In genomic region chr9:111615928-111616327, GRCh38 we compare ENCODE assay signal across 23 cellular contexts. TPM values are rescaled to one million over a fixed set of nuclear protein-coding genes. Genes with fewer than 3 reads are reported as not detected.
DNase-seq lines count a peak whose midpoint lies in the region; ATAC-seq, FAIRE-seq and TF ChIP-seq lines count a peak whose summit lies in the region.
"Had no signal": no experiment of that assay in that cellular context is flagged by ENCODE, and none has a peak within 500 bp of the region (broad histone marks: within the 10 kb centered on the region; RNA-seq: fewer than 3 reads in every experiment).

No MANE protein-coding gene starts in this region.

- ATAC-seq in HepG2, result peak; percentile 28; the same call in 1 of the 3 replicates
- no peak for ATAC-seq in right lobe of liver
- ATAC-seq in HG02623 (IDR thresholded peaks at IDR 0.05; ENCODE audit: unreplicated experiment), result no peak
- ATAC-seq in GM21515 (IDR thresholded peaks at IDR 0.05; ENCODE audit: unreplicated experiment), result no peak
- no peak for ATAC-seq in GM18868 (IDR thresholded peaks at IDR 0.05; ENCODE audit: unreplicated experiment)
- ATAC-seq: GM12878, GM23338 had no signal

- H3K4me1 ChIP-seq in HepG2 (ENCODE audit: insufficient read depth, low read length), result peaks cover 26% of the 10 kb centered on the region
- H3K4me1 ChIP-seq in right lobe of liver, result peaks cover 0 to 19% (median 7%) of the 10 kb centered on the region in 4 donors
- H3K4me1 ChIP-seq: BE2C had no signal

- no peak overlapping the region for H2AFZ ChIP-seq in HepG2 (ENCODE audit: low read length)
- H2AFZ ChIP-seq: GM23338 had no signal

- 16% methylated on average over 3 of the region's 3 CpGs for WGBS in HepG2 (ENCODE audit: low lambda C conversion rate)
- 71% methylated on average over 3 of the region's 3 CpGs for WGBS in right lobe of liver (ENCODE audit: insufficient coverage, low coverage, low lambda C conversion rate, missing lambda C conversion rate)

- no peak overlapping the region for H3K4me3 ChIP-seq in HepG2 (replicated peaks in 1 of 3; ENCODE audit: insufficient read depth in 1 of 3, low read depth in 2 of 3, low read length in 3 of 3)
- no peak overlapping the region for H3K4me3 ChIP-seq in right lobe of liver
- no peak overlapping the region for H3K4me3 ChIP-seq in foreskin fibroblast (ENCODE audit: low read depth in 1 of 2, low read length in 2 of 2)
- H3K4me3 ChIP-seq: GM12878, GM23338, MG63 had no signal

- intact Hi-C loops in HepG2 (cut with micrococcal nuclease; ENCODE audit: unreplicated experiment), result no loop called here
- intact Hi-C loops in right lobe of liver (cut with DNase I), result no loop called here

- POLR2A ChIA-PET in HepG2 (lab: Yijun Ruan, JAX), result interaction anchor here (2.2 kb wide), 1 partner anchor 17 kb away, joined by 8 read pairs; the partner anchor contains the start of gene PTGR1

- TF ChIP-seq CTCF in HepG2 (CRISPR knock-in tag; IDR thresholded peaks at IDR 0.05), result no peak
- no peak for TF ChIP-seq CTCF in right lobe of liver (IDR thresholded peaks at IDR 0.05)
- TF ChIP-seq CTCF in VCaP (conservative IDR thresholded peaks at IDR 0.05), result no peak
- TF ChIP-seq CTCF in foreskin fibroblast (IDR thresholded peaks at IDR 0.05; ENCODE audit: low read depth, low read length), result no peak

- H3K27ac ChIP-seq in HepG2 (ENCODE audit: extremely low read length, insufficient read depth, low read length) (no peak overlapping the region), right lobe of liver (no peak overlapping the region), VCaP (peak overlapping the region; percentile 84)

- in situ Hi-C loops in HepG2 (cut with HindIII; ENCODE audit: extremely low pct_ligation_motif_present, low pct_unique_long_range_greater_than_20kb), result no loop called here

- CTCF ChIA-PET in HepG2 (lab: Yijun Ruan, JAX; ENCODE audit: low intra/inter-chr PET ratio, low total read pairs), result no interaction called here

- DNase-seq in HepG2 (ENCODE audit: low spot score) (no peak), right lobe of liver (no peak), hepatic stellate cell (ENCODE audit: low spot score) (peak; percentile 29), foreskin fibroblast (no peak)
- DNase-seq: 8988T, BE2C, DMS79, HCEC 1CT, Kasumi-1, MG63, NCI-H1417, NCI-H1694 treated with DMSO at 0.1 percent for 48 hours, NCI-H2081 treated with DMSO at 0.1 percent for 48 hours, NCI-H2171 treated with DMSO at 0.1 percent for 48 hours, NCI-H526, OCI-M1 had no signal

- no peak overlapping the region for H3K4me2 ChIP-seq in HepG2 (ENCODE audit: low read depth, low read length)
- H3K4me2 ChIP-seq: GM23338 had no signal

- BruUV-seq in HepG2 (replicated peaks; lab: Mats Ljungman, UMichigan), result no TSS peak

- H3K9ac ChIP-seq in HepG2 (ENCODE audit: insufficient read depth, low read depth, low read length), result no peak overlapping the region

- no peak for FAIRE-seq in HepG2 (lab: Jason Lieb, UNC)
- FAIRE-seq: GM12878, RCC 7860 had no signal

- no peaks in the 10 kb centered on the region for H3K79me2 ChIP-seq in HepG2 (ENCODE audit: insufficient read depth, low read length)

- TF ChIP-seq POLR2A in HepG2 (IDR thresholded peaks at IDR 0.05; ENCODE audit: insufficient read depth in 1 of 2, low read depth in 2 of 2, low read length in 2 of 2) (no peak), right lobe of liver (IDR thresholded peaks at IDR 0.05) (no peak)

- no peaks in the 10 kb centered on the region for H3K9me3 ChIP-seq in HepG2 (ENCODE audit: low read length)
- H3K9me3 ChIP-seq in right lobe of liver, result no peaks in the 10 kb centered on the region
- H3K9me3 ChIP-seq: BE2C, MG63 had no signal

- TF ChIP-seq EP300 in HepG2 (IDR thresholded peaks at IDR 0.05; ENCODE audit: low read depth in 2 of 2, low read length in 2 of 2), result no peak
- TF ChIP-seq EP300 in HepG2 (CRISPR knock-in tag; IDR thresholded peaks at IDR 0.05; ENCODE audit: borderline replicate concordance), result no peak

- H3K36me3 ChIP-seq in HepG2 (replicated peaks in 1 of 2; ENCODE audit: control insufficient read depth in 1 of 2, insufficient read depth in 2 of 2, low read length in 2 of 2) (no peaks in the 10 kb centered on the region), right lobe of liver (no peaks in the 10 kb centered on the region)
- H3K36me3 ChIP-seq: BE2C, MG63 had no signal

- TF ChIP-seq RAD21 in HepG2 (CRISPR knock-in tag; IDR thresholded peaks at IDR 0.05), result no peak

- H4K20me1 ChIP-seq in HepG2 (ENCODE audit: insufficient read depth, low read length), result no peaks in the 10 kb centered on the region

- H3K27me3 ChIP-seq in HepG2 (ENCODE audit: control insufficient read depth in 1 of 2, insufficient read depth in 2 of 2, low read length in 2 of 2) (no peaks in the 10 kb centered on the region), right lobe of liver (no peaks in the 10 kb centered on the region)
- H3K27me3 ChIP-seq: BE2C, MG63 had no signal

RNA-seq across cellular contexts. Expression of gene DNAJC25, which starts 15.2 kb away (rescaled TPM):
- total RNA-seq in HepG2 (2016; rRNA removed; fragmentation: Illumina TruSeq; extraction: Trizol) (6.3 and 10.2 TPM in 2 replicates), right lobe of liver (10 to 100 TPM; 12.2 to 32.8 (median 18.2) TPM)
- 2.4 and 2.5 TPM in 2 replicates for total RNA-seq in HepG2 (2016; cell fraction: cytosol; rRNA removed; fragmentation: Illumina TruSeq; extraction: Trizol; ENCODE audit: low read depth)
- 6.5 and 9.4 TPM in 2 replicates for total RNA-seq in HepG2 (2016; cell fraction: insoluble cytoplasmic fraction; rRNA removed; fragmentation: Illumina TruSeq; extraction: Trizol)
- 5.6 and 6.1 TPM in 2 replicates for total RNA-seq in HepG2 (2016; cell fraction: membrane; rRNA removed; fragmentation: Illumina TruSeq; extraction: Trizol)
- 11.2 and 12.3 TPM in 2 replicates for total RNA-seq in HepG2 (2016; cell fraction: nucleus; rRNA removed; fragmentation: Illumina TruSeq; extraction: Trizol)
- polyA plus RNA-seq in HepG2 (2011; rRNA removed), result 4.5 and 5.7 TPM in 2 replicates
- 3.0 and 3.2 TPM in 2 replicates for polyA plus RNA-seq in HepG2 (2011; cell fraction: cytosol; rRNA removed)
- polyA plus RNA-seq in HepG2 (2011; cell fraction: nucleus; rRNA removed), result 3.5 and 3.7 TPM in 2 replicates
- polyA plus RNA-seq in HepG2 (2012), result 4.8 and 8.4 TPM in 2 replicates
- 2.4 and 2.8 TPM in 2 replicates for polyA plus RNA-seq in HepG2 (2016; cell fraction: cytosol; fragmentation: Illumina TruSeq; extraction: Trizol; ENCODE audit: low read depth)
- polyA plus RNA-seq in HepG2 (2016; cell fraction: insoluble cytoplasmic fraction; fragmentation: Illumina TruSeq; extraction: Trizol; ENCODE audit: low read depth), result 7.8 TPM in 2 replicates
- 5.4 and 6.1 TPM in 2 replicates for polyA plus RNA-seq in HepG2 (2016; cell fraction: membrane; fragmentation: Illumina TruSeq; extraction: Trizol; ENCODE audit: low read depth)
- 25.6 and 26.2 TPM in 2 replicates for polyA plus RNA-seq in HepG2 (2016; cell fraction: nucleus; fragmentation: Illumina TruSeq; extraction: Trizol; ENCODE audit: insufficient read depth, low read depth)
- polyA minus RNA-seq in HepG2 (2011; rRNA and poly(A)+ RNA removed; ENCODE audit: low replicate concordance), result 1.5 and 1.8 TPM in 2 replicates
- polyA minus RNA-seq in HepG2 (2011; cell fraction: cytosol; rRNA and poly(A)+ RNA removed), result 0.79 and 1.7 TPM in 2 replicates
- polyA minus RNA-seq in HepG2 (2011; cell fraction: nucleus; rRNA and poly(A)+ RNA removed), result 5.7 and 6.7 TPM in 2 replicates

RNA-seq across cellular contexts. Expression of gene PTGR1, which starts 16.5 kb away (rescaled TPM):
- total RNA-seq in HepG2 (2016; rRNA removed; fragmentation: Illumina TruSeq; extraction: Trizol) (15.8 and 22.5 TPM in 2 replicates), right lobe of liver (1,000 to 10,000 TPM in 1 of 6 experiments, 100 to 1,000 TPM in 5; 477 to 1,242 (median 773) TPM)
- total RNA-seq in HepG2 (2016; cell fraction: cytosol; rRNA removed; fragmentation: Illumina TruSeq; extraction: Trizol; ENCODE audit: low read depth), result 9.9 TPM in 2 replicates
- total RNA-seq in HepG2 (2016; cell fraction: insoluble cytoplasmic fraction; rRNA removed; fragmentation: Illumina TruSeq; extraction: Trizol), result 15.5 and 22.6 TPM in 2 replicates
- 6.7 and 8.4 TPM in 2 replicates for total RNA-seq in HepG2 (2016; cell fraction: membrane; rRNA removed; fragmentation: Illumina TruSeq; extraction: Trizol)
- total RNA-seq in HepG2 (2016; cell fraction: nucleus; rRNA removed; fragmentation: Illumina TruSeq; extraction: Trizol), result 4.8 and 6.2 TPM in 2 replicates
- 5.0 and 6.0 TPM in 2 replicates for polyA plus RNA-seq in HepG2 (2011; rRNA removed)
- 5.4 and 6.0 TPM in 2 replicates for polyA plus RNA-seq in HepG2 (2011; cell fraction: cytosol; rRNA removed)
- polyA plus RNA-seq in HepG2 (2011; cell fraction: nucleus; rRNA removed), result 2.1 and 2.9 TPM in 2 replicates
- 10.6 and 11.6 TPM in 2 replicates for polyA plus RNA-seq in HepG2 (2012)
- 5.1 and 5.3 TPM in 2 replicates for polyA plus RNA-seq in HepG2 (2016; cell fraction: cytosol; fragmentation: Illumina TruSeq; extraction: Trizol; ENCODE audit: low read depth)
- polyA plus RNA-seq in HepG2 (2016; cell fraction: insoluble cytoplasmic fraction; fragmentation: Illumina TruSeq; extraction: Trizol; ENCODE audit: low read depth), result 21.3 and 24.8 TPM in 2 replicates
- polyA plus RNA-seq in HepG2 (2016; cell fraction: membrane; fragmentation: Illumina TruSeq; extraction: Trizol; ENCODE audit: low read depth), result 4.1 and 4.5 TPM in 2 replicates
- polyA plus RNA-seq in HepG2 (2016; cell fraction: nucleus; fragmentation: Illumina TruSeq; extraction: Trizol; ENCODE audit: insufficient read depth, low read depth), result 10.1 and 12.6 TPM in 2 replicates
- 2.8 and 54.6 TPM in 2 replicates for polyA minus RNA-seq in HepG2 (2011; rRNA and poly(A)+ RNA removed; ENCODE audit: low replicate concordance)
- polyA minus RNA-seq in HepG2 (2011; cell fraction: cytosol; rRNA and poly(A)+ RNA removed), result 3.1 and 4.8 TPM in 2 replicates
- 5.5 TPM in 2 replicates for polyA minus RNA-seq in HepG2 (2011; cell fraction: nucleus; rRNA and poly(A)+ RNA removed)

RNA-seq across cellular contexts. Expression of gene GNG10, which starts 45.5 kb away (rescaled TPM):
- total RNA-seq in HepG2 (2016; rRNA removed; fragmentation: Illumina TruSeq; extraction: Trizol) (29.8 and 45.0 TPM in 2 replicates), right lobe of liver (10 to 100 TPM in 3 of 6 experiments, 1 to 10 TPM in 3; 8.1 to 23.8 (median 14.0) TPM)
- 36.2 and 49.1 TPM in 2 replicates for total RNA-seq in HepG2 (2016; cell fraction: cytosol; rRNA removed; fragmentation: Illumina TruSeq; extraction: Trizol; ENCODE audit: low read depth)
- total RNA-seq in HepG2 (2016; cell fraction: insoluble cytoplasmic fraction; rRNA removed; fragmentation: Illumina TruSeq; extraction: Trizol), result 32.9 and 43.3 TPM in 2 replicates
- 68.2 and 69.9 TPM in 2 replicates for total RNA-seq in HepG2 (2016; cell fraction: membrane; rRNA removed; fragmentation: Illumina TruSeq; extraction: Trizol)
- 14.3 and 15.8 TPM in 2 replicates for total RNA-seq in HepG2 (2016; cell fraction: nucleus; rRNA removed; fragmentation: Illumina TruSeq; extraction: Trizol)
- polyA plus RNA-seq in HepG2 (2011; rRNA removed), result 29.8 and 32.4 TPM in 2 replicates
- 23.4 and 29.9 TPM in 2 replicates for polyA plus RNA-seq in HepG2 (2011; cell fraction: cytosol; rRNA removed)
- polyA plus RNA-seq in HepG2 (2011; cell fraction: nucleus; rRNA removed), result 4.6 and 7.7 TPM in 2 replicates
- polyA plus RNA-seq in HepG2 (2012), result 23.6 and 24.8 TPM in 2 replicates
- polyA plus RNA-seq in HepG2 (2016; cell fraction: cytosol; fragmentation: Illumina TruSeq; extraction: Trizol; ENCODE audit: low read depth), result 74.7 and 106 TPM in 2 replicates
- 66.2 and 74.2 TPM in 2 replicates for polyA plus RNA-seq in HepG2 (2016; cell fraction: insoluble cytoplasmic fraction; fragmentation: Illumina TruSeq; extraction: Trizol; ENCODE audit: low read depth)
- 103 and 108 TPM in 2 replicates for polyA plus RNA-seq in HepG2 (2016; cell fraction: membrane; fragmentation: Illumina TruSeq; extraction: Trizol; ENCODE audit: low read depth)
- polyA plus RNA-seq in HepG2 (2016; cell fraction: nucleus; fragmentation: Illumina TruSeq; extraction: Trizol; ENCODE audit: insufficient read depth, low read depth), result 32.3 and 39.9 TPM in 2 replicates
- 5.4 and 7.5 TPM in 2 replicates for polyA minus RNA-seq in HepG2 (2011; rRNA and poly(A)+ RNA removed; ENCODE audit: low replicate concordance)
- polyA minus RNA-seq in HepG2 (2011; cell fraction: cytosol; rRNA and poly(A)+ RNA removed), result 4.7 and 5.0 TPM in 2 replicates
- polyA minus RNA-seq in HepG2 (2011; cell fraction: nucleus; rRNA and poly(A)+ RNA removed), result 5.4 and 5.7 TPM in 2 replicates

Comparison
In these comparisons a context has a peak if more than half of its experiments do, and no peak if none do; other contexts are left out.
1. RNA of gene PTGR1, which starts 16.5 kb away (total RNA-seq): 477 to 1,242 TPM in right lobe of liver; 4.8 to 22.6 TPM in HepG2; every median in the first group is over 10 times any median in the second.